2 cellular contexts compared by ENCODE assay signal in the genomic region with DNA sequence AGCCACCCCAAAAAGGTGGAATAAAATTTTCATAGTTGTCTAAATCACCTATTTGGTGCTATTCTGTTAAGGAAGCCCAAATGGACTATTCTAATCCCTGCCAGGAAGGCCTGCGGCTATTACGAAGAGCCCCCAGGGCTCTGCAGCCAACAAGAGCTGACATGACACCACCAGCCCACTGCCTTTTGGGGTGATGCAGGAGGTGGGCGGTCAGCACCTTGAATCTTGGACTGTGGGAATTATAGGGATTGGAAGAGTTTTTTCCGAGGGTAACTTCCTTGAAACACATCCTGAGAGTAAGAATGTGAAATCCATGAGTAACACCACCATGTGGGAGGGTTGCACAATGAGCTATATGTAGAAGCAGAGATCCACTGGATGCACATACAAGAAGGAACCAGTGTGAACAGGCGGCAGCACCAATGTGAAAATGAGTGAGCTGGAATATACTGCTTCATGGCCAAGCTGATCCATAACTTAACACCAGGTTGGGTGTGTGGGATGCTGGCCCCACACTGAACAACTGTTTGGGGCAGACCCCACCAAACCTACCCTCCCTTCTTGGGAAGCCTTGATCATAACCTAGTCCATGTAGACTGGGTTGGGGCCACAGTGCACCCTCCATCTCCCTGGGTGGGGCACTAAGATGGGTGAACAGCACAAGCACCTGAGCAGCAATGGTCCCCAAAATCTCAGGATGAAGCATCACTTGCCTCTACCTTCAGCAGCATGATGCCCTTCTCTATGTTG.
TF ChIP-seq lines count a peak whose summit lies in the region.

No MANE protein-coding gene starts in this region.

TF ChIP-seq in A549, 52 proteins besides CTCF, POLR2A, EP300 and RAD21 (continued from another document):
- TF ChIP-seq, protein P1, sequence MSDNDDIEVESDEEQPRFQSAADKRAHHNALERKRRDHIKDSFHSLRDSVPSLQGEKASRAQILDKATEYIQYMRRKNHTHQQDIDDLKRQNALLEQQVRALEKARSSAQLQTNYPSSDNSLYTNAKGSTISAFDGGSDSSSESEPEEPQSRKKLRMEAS (IDR thresholded peaks at IDR 0.05) = no peak
- TF ChIP-seq, protein P2, sequence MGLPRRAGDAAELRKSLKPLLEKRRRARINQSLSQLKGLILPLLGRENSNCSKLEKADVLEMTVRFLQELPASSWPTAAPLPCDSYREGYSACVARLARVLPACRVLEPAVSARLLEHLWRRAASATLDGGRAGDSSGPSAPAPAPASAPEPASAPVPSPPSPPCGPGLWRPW (IDR thresholded peaks at IDR 0.05) = no peak
- no peak for TF ChIP-seq MYC (IDR thresholded peaks at IDR 0.05; ENCODE audit: borderline replicate concordance, low read length)
- no peak for TF ChIP-seq NPAS2 (CRISPR knock-in tag; IDR thresholded peaks at IDR 0.05; ENCODE audit: borderline replicate concordance)
- TF ChIP-seq ZSCAN20 (CRISPR knock-in tag; IDR thresholded peaks at IDR 0.05) = no peak
- no peak for TF ChIP-seq CBX2 (IDR thresholded peaks at IDR 0.05; ENCODE audit: borderline replicate concordance, low read depth)

TF ChIP-seq in WTC11, 78 proteins besides CTCF, POLR2A, EP300 and RAD21 (continued from another document):
- TF ChIP-seq, protein P3, sequence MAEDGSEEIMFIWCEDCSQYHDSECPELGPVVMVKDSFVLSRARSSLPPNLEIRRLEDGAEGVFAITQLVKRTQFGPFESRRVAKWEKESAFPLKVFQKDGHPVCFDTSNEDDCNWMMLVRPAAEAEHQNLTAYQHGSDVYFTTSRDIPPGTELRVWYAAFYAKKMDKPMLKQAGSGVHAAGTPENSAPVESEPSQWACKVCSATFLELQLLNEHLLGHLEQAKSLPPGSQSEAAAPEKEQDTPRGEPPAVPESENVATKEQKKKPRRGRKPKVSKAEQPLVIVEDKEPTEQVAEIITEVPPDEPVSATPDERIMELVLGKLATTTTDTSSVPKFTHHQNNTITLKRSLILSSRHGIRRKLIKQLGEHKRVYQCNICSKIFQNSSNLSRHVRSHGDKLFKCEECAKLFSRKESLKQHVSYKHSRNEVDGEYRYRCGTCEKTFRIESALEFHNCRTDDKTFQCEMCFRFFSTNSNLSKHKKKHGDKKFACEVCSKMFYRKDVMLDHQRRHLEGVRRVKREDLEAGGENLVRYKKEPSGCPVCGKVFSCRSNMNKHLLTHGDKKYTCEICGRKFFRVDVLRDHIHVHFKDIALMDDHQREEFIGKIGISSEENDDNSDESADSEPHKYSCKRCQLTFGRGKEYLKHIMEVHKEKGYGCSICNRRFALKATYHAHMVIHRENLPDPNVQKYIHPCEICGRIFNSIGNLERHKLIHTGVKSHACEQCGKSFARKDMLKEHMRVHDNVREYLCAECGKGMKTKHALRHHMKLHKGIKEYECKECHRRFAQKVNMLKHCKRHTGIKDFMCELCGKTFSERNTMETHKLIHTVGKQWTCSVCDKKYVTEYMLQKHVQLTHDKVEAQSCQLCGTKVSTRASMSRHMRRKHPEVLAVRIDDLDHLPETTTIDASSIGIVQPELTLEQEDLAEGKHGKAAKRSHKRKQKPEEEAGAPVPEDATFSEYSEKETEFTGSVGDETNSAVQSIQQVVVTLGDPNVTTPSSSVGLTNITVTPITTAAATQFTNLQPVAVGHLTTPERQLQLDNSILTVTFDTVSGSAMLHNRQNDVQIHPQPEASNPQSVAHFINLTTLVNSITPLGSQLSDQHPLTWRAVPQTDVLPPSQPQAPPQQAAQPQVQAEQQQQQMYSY (CRISPR knock-in tag; IDR thresholded peaks at IDR 0.05) = no peak
- no peak for TF ChIP-seq FOXJ3 (CRISPR knock-in tag; IDR thresholded peaks at IDR 0.05; ENCODE audit: borderline replicate concordance)
- no peak for TF ChIP-seq ZNF396 (CRISPR knock-in tag; IDR thresholded peaks at IDR 0.05; ENCODE audit: borderline replicate concordance)
- TF ChIP-seq ZNF232 (CRISPR knock-in tag; IDR thresholded peaks at IDR 0.05) = no peak
